2 cellular contexts compared by ENCODE assay signal in the genomic region with DNA sequence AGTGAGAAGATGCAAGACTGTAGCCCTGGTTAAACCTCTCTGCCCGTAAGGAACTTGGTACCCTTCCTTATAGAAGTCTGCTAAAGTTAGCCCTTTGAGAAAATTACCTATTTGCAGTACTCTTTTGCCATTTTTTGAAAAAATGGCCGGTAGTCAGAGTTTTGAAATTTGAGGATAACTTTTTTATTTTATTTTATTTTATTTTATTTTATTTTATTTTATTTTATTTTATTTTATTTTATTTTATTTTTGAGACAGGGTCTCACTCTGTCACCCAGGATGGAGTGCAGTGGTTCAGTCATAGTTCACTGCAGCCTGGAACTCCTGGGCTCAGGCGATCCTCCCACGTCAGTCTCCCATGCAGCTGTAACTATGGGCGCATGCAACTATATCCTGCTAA. TPM values are rescaled to one million over a fixed set of nuclear protein-coding genes. Genes with fewer than 3 reads are reported as not detected.
"Had no signal": no experiment of that assay in that cellular context is flagged by ENCODE, and none has a peak within 500 bp of the region (broad histone marks: within the 10 kb centered on the region; RNA-seq: fewer than 3 reads in every experiment).

No MANE protein-coding gene starts in this region.

RNA-seq across cellular contexts. Expression of gene CACNB2, which starts 41.2 kb away (rescaled TPM):
- total RNA-seq: K562, SJSA1 had no signal
